In the genomic region with DNA sequence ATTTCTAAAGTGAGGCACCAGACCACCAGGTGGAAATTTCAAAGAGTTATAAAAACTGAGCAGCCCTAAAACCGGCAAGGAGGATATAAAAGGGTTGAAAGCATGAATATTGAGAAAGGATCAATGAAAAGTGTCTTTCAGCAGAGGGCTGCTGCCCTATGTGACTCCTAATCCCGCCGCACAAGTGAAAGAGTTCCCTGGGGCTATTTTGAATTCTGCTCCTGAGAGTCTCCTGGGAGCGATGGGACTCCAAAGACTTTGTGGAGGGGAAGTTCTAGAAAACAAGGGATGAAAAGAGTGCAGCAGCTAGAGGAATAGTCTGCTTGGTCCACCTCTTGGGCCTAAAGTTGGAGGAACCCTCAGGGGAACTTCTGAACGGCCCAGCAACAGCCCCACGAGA, we compare ENCODE assay signal across 17 cellular contexts.
DNase-seq lines count a peak whose midpoint lies in the region; ATAC-seq, FAIRE-seq and TF ChIP-seq lines count a peak whose summit lies in the region.
"Had no signal": no experiment of that assay in that cellular context is flagged by ENCODE, and none has a peak within 500 bp of the region (broad histone marks: within the 10 kb centered on the region; RNA-seq: fewer than 3 reads in every experiment).

No MANE protein-coding gene starts in this region.

- POLR2A ChIA-PET in PC-9 (lab: Charles Lee; ENCODE audit: unreplicated experiment), result interaction anchor here (0.6 kb wide), 1 partner anchor 1113 kb away, joined by 3 read pairs; no protein-coding TSS in a partner anchor
- POLR2A ChIA-PET in activated CD4-positive, alpha-beta memory T cell treated with anti-CD3 and anti-CD28 coated beads, Interleukin-2, amount 10 ng/mL, durations not matched to agents 7 days and 5 days (lab: Charles Lee), result no interaction called here

- H3K36me3 ChIP-seq in PC-9 (ENCODE audit: low read depth) (no peaks in the 10 kb centered on the region), iPS-18a (ENCODE audit: control insufficient read depth, low read depth, low read length) (no peaks in the 10 kb centered on the region), neuronal stem cell (replicated peaks in 1 of 2; ENCODE audit: control insufficient read depth in 2 of 2, insufficient read depth in 2 of 2, low read length in 2 of 2) (no peaks in the 10 kb centered on the region)

- H3T11ph ChIP-seq in H9 (ENCODE audit: low read length), result no peak overlapping the region

- H3K9me3 Mint-ChIP-seq in H9 (no peaks in the 10 kb centered on the region; a peak in 1 of 5 replicates), CD14-positive monocyte (peaks cover 0 to 4% (median 0%) of the 10 kb centered on the region in 7 donors)
- no peaks in the 10 kb centered on the region for H3K9me3 Mint-ChIP-seq in activated CD4-positive, alpha-beta memory T cell treated with anti-CD3 and anti-CD28 coated beads, Interleukin-2, amount 10 ng/mL, durations not matched to agents 7 days and 5 days
- H3K9me3 Mint-ChIP-seq: CD4-positive, alpha-beta memory T cell had no signal

- H3K27ac Mint-ChIP-seq in H9 (peak overlapping the region; percentile 87 to 97 (median 95)), CD14-positive monocyte (no peak overlapping the region)
- no peak overlapping the region for H3K27ac Mint-ChIP-seq in activated CD4-positive, alpha-beta memory T cell treated with anti-CD3 and anti-CD28 coated beads, Interleukin-2, amount 10 ng/mL, durations not matched to agents 7 days and 5 days
- H3K27ac Mint-ChIP-seq: B cell; CD4-positive, alpha-beta memory T cell had no signal

- no peak overlapping the region for H3K4me3 Mint-ChIP-seq in H9
- no peak overlapping the region for H3K4me3 Mint-ChIP-seq in CD14-positive monocyte
- no peak overlapping the region for H3K4me3 Mint-ChIP-seq in activated CD4-positive, alpha-beta memory T cell treated with anti-CD3 and anti-CD28 coated beads, Interleukin-2, amount 10 ng/mL, durations not matched to agents 7 days and 5 days
- H3K4me3 Mint-ChIP-seq: B cell; CD4-positive, alpha-beta memory T cell had no signal

- H3K4me2 ChIP-seq in H9 (ENCODE audit: insufficient read depth, insufficient read length, low read length) (no peak overlapping the region), PC-9 (no peak overlapping the region), neuronal stem cell (ENCODE audit: insufficient read depth, low read length, poor library complexity, severe bottlenecking) (no peak overlapping the region)

- no TSS peak for BruUV-seq in PC-9 (replicated peaks; lab: Mats Ljungman, UMichigan)

- no peaks in the 10 kb centered on the region for H3K27me3 Mint-ChIP-seq in H9 (ENCODE audit: low read depth)
- H3K27me3 Mint-ChIP-seq in CD14-positive monocyte (ENCODE audit: low read depth in 3 of 3), result peaks cover 16 to 44% (median 19%) of the 10 kb centered on the region in 3 donors
- H3K27me3 Mint-ChIP-seq in activated CD4-positive, alpha-beta memory T cell treated with anti-CD3 and anti-CD28 coated beads, Interleukin-2, amount 10 ng/mL, durations not matched to agents 7 days and 5 days, result peaks cover 16% of the 10 kb centered on the region

- no peak overlapping the region for H3K14ac ChIP-seq in H9 (ENCODE audit: insufficient read depth, low read length)
- H3K14ac ChIP-seq in neuronal stem cell (ENCODE audit: low read length), result no peak overlapping the region

- H2AFZ ChIP-seq in H9 (ENCODE audit: low read length) (no peak overlapping the region), PC-9 (0 out of 2 replicates have a peak overlapping the region, but pooled peaks have one; percentile 3), neuronal stem cell (ENCODE audit: low read length) (peak overlapping the region; percentile 45)

- no peak for ATAC-seq in GM18861 (IDR thresholded peaks at IDR 0.05; ENCODE audit: unreplicated experiment)
- ATAC-seq: HepG2 had no signal

- no peaks in the 10 kb centered on the region for H3K79me1 ChIP-seq in H9 (ENCODE audit: insufficient read depth, low read depth, low read length, poor library complexity, severe bottlenecking)
- no peaks in the 10 kb centered on the region for H3K79me1 ChIP-seq in neuronal stem cell (ENCODE audit: low read depth, low read length)

- no peaks in the 10 kb centered on the region for H3K9me2 ChIP-seq in PC-9 (ENCODE audit: insufficient read depth)

- H2BK15ac ChIP-seq in H9 (ENCODE audit: low read depth, low read length) (no peak overlapping the region), neuronal stem cell (ENCODE audit: low read length) (no peak overlapping the region)

- H3K18ac ChIP-seq in H9 (ENCODE audit: insufficient read length, low read depth, low read length) (no peak overlapping the region), neuronal stem cell (ENCODE audit: low read length) (peak overlapping the region; percentile 24)

- H3K36me3 Mint-ChIP-seq in H9 (ENCODE audit: insufficient read depth in 1 of 3, low read depth in 3 of 3) (no peaks in the 10 kb centered on the region; a peak in 1 of 7 replicates), CD14-positive monocyte (no peaks in the 10 kb centered on the region)
- no peaks in the 10 kb centered on the region for H3K36me3 Mint-ChIP-seq in activated CD4-positive, alpha-beta memory T cell treated with anti-CD3 and anti-CD28 coated beads, Interleukin-2, amount 10 ng/mL, durations not matched to agents 7 days and 5 days (ENCODE audit: low read depth)
- H3K36me3 Mint-ChIP-seq: CD4-positive, alpha-beta memory T cell had no signal

- H3K4me1 Mint-ChIP-seq in H9 (peaks cover 65 to 66% of the 10 kb centered on the region in 2 experiments), CD14-positive monocyte (no peaks in the 10 kb centered on the region)
- no peaks in the 10 kb centered on the region for H3K4me1 Mint-ChIP-seq in activated CD4-positive, alpha-beta memory T cell treated with anti-CD3 and anti-CD28 coated beads, Interleukin-2, amount 10 ng/mL, durations not matched to agents 7 days and 5 days
- H3K4me1 Mint-ChIP-seq: B cell; CD4-positive, alpha-beta memory T cell had no signal

- no peak overlapping the region for H3K9ac ChIP-seq in H9 (ENCODE audit: extremely low read depth, insufficient read length, low read length)
- peak overlapping the region; percentile 21 for H3K9ac ChIP-seq in iPS-18a (ENCODE audit: low read length)
- H3K9ac ChIP-seq in neuronal stem cell (ENCODE audit: low read depth, low read length, poor library complexity), result no peak overlapping the region

- no CpG with 5 or more reads among the region's 6 CpGs for WGBS in H9 (ENCODE audit: extremely low coverage, insufficient read length, low lambda C conversion rate)
- no CpG with 5 or more reads among the region's 6 CpGs for WGBS in neuronal stem cell (ENCODE audit: extremely low coverage in 2 of 2, insufficient read length in 2 of 2, insufficient replicate concordance in 1 of 2), 2 donors

- intact Hi-C loops in PC-9 (cut with micrococcal nuclease; ENCODE audit: unreplicated experiment) (loop anchor here (10.0 kb wide), 1 partner anchor 285 kb away; no protein-coding TSS in a partner anchor), CD14-positive monocyte (cut with micrococcal nuclease) (no loop called here)

- no peak for DNase-seq in H9
- no peak for DNase-seq in PC-9
- no peak for DNase-seq in neuronal stem cell (ENCODE audit: low spot score)
- DNase-seq in CD14-positive monocyte (ENCODE audit: low spot score), result no peak
- no peak for DNase-seq in H54 (ENCODE audit: insufficient read length, low spot score)
- no peak for DNase-seq in activated CD4-positive, alpha-beta memory T cell treated with anti-CD3 and anti-CD28 coated beads, Interleukin-2, amount 10 ng/mL, durations not matched to agents 7 days and 5 days
- DNase-seq: C1 segment of cervical spinal cord; CD4-positive, alpha-beta memory T cell; DMS79; H7 had no signal

- H3K56ac ChIP-seq in H9 (ENCODE audit: insufficient read length, low read depth, low read length), result no peak overlapping the region

- H3K27me3 ChIP-seq in H9 (ENCODE audit: insufficient read depth, low read length) (no peaks in the 10 kb centered on the region), PC-9 (ENCODE audit: insufficient read depth, low read depth) (peaks cover 7% of the 10 kb centered on the region; the same call in 1 of the 2 replicates), iPS-18a (ENCODE audit: control insufficient read depth, insufficient read depth, low read length) (no peaks in the 10 kb centered on the region), neuronal stem cell (ENCODE audit: control insufficient read depth in 3 of 3, insufficient read depth in 3 of 3, low read depth in 1 of 3, low read length in 3 of 3) (no peaks in the 10 kb centered on the region)

- no peak overlapping the region for H2BK20ac ChIP-seq in H9 (ENCODE audit: low read depth, low read length, poor library complexity, severe bottlenecking)

- TF ChIP-seq POLR2A in H54 (IDR thresholded peaks at IDR 0.05; ENCODE audit: low read depth, low read length), result no peak

- H4K5ac ChIP-seq in H9 (ENCODE audit: insufficient read length, low read depth, low read length), result no peak overlapping the region

- no peaks in the 10 kb centered on the region for H3F3A ChIP-seq in PC-9 (ENCODE audit: insufficient read depth, low read depth)

- no peak overlapping the region for H4K91ac ChIP-seq in H9 (ENCODE audit: insufficient read length, low read depth, low read length)
- H4K91ac ChIP-seq in neuronal stem cell (ENCODE audit: low read depth, low read length, poor library complexity), result no peak overlapping the region

- no peaks in the 10 kb centered on the region for H3K23me2 ChIP-seq in H9 (ENCODE audit: insufficient read length, low read depth, low read length, poor library complexity, severe bottlenecking)

- H2BK120ac ChIP-seq in H9 (ENCODE audit: low read depth, low read length, poor library complexity, severe bottlenecking), result no peak overlapping the region
- no peak overlapping the region for H2BK120ac ChIP-seq in neuronal stem cell (ENCODE audit: low read depth, low read length)

- H2BK5ac ChIP-seq in H9 (ENCODE audit: insufficient read length, low read length) (no peak overlapping the region), neuronal stem cell (ENCODE audit: low read length) (no peak overlapping the region)

- H3K4me3 ChIP-seq in PC-9, result no peak overlapping the region
- no peak overlapping the region for H3K4me3 ChIP-seq in iPS-18a (ENCODE audit: low read length)
- H3K4me3 ChIP-seq in neuronal stem cell (ENCODE audit: low read length in 2 of 2), result no peak overlapping the region

- no peaks in the 10 kb centered on the region for H3K79me2 ChIP-seq in H9 (ENCODE audit: insufficient read depth, low read length)
- no peaks in the 10 kb centered on the region for H3K79me2 ChIP-seq in PC-9 (ENCODE audit: low read depth)

- H3K9me3 ChIP-seq in H9 (ENCODE audit: control insufficient read depth, low read depth, low read length) (no peaks in the 10 kb centered on the region), PC-9 (ENCODE audit: insufficient read depth, low read depth) (no peaks in the 10 kb centered on the region), iPS-18a (ENCODE audit: control insufficient read depth, low read depth, low read length) (no peaks in the 10 kb centered on the region), neuronal stem cell (replicated peaks in 1 of 2; ENCODE audit: control insufficient read depth in 2 of 2, insufficient read depth in 1 of 2, low read depth in 1 of 2, low read length in 2 of 2) (no peaks in the 10 kb centered on the region)

- H3K27ac ChIP-seq in H9 (ENCODE audit: insufficient read length, low read depth, low read length) (no peak overlapping the region), PC-9 (no peak overlapping the region), iPS-18a (ENCODE audit: low read length) (no peak overlapping the region), neuronal stem cell (replicated peaks; ENCODE audit: low read length) (no peak overlapping the region)

- H3K4me1 ChIP-seq in H9 (ENCODE audit: insufficient read depth, low read length) (peaks cover 9% of the 10 kb centered on the region; the same call in 1 of the 2 replicates), PC-9 (replicated peaks; ENCODE audit: insufficient read depth) (no peaks in the 10 kb centered on the region), iPS-18a (ENCODE audit: control insufficient read depth, low read depth, low read length) (peaks cover 37% of the 10 kb centered on the region), neuronal stem cell (ENCODE audit: control insufficient read depth in 2 of 2, insufficient read depth in 1 of 2, low read depth in 1 of 2, low read length in 2 of 2) (peaks cover 0 to 8% of the 10 kb centered on the region in 2 donors)

- FAIRE-seq in H54 (lab: Jason Lieb, UNC), result no peak
- FAIRE-seq: A204.1, G401.6, GM12892, HepG2 had no signal

- CTCF ChIA-PET in PC-9 (lab: Charles Lee), result no interaction called here
- CTCF ChIA-PET in activated CD4-positive, alpha-beta memory T cell treated with anti-CD3 and anti-CD28 coated beads, Interleukin-2, amount 10 ng/mL, durations not matched to agents 7 days and 5 days (lab: Charles Lee), result no interaction called here

- no peak overlapping the region for H4K8ac ChIP-seq in H9 (replicated peaks; ENCODE audit: insufficient read length, low read depth, low read length)
- H4K8ac ChIP-seq in neuronal stem cell (ENCODE audit: low read depth, low read length), result no peak overlapping the region

- H2BK12ac ChIP-seq in H9 (ENCODE audit: insufficient read length, low read depth, low read length), result no peak overlapping the region
- no peak overlapping the region for H2BK12ac ChIP-seq in neuronal stem cell (ENCODE audit: low read length)

- H3K4ac ChIP-seq in H9 (ENCODE audit: low read depth, low read length), result no peak overlapping the region
- H3K4ac ChIP-seq in neuronal stem cell (ENCODE audit: low read length), result no peak overlapping the region

- TF ChIP-seq CTCF in H9 (conservative IDR thresholded peaks at IDR 0.05) (no peak), PC-9 (conservative IDR thresholded peaks at IDR 0.05) (no peak), CD14-positive monocyte (IDR thresholded peaks at IDR 0.05) (no peak)

- H2AK5ac ChIP-seq in H9 (ENCODE audit: insufficient read length, low read length) (no peak overlapping the region), neuronal stem cell (ENCODE audit: low read depth, low read length) (no peak overlapping the region)

- H3K23ac ChIP-seq in H9 (ENCODE audit: insufficient read length, low read depth, low read length), result no peak overlapping the region
- no peak overlapping the region for H3K23ac ChIP-seq in neuronal stem cell (ENCODE audit: low read depth, low read length, poor library complexity)

- H4K20me1 ChIP-seq in H9 (ENCODE audit: control insufficient read depth, insufficient read depth, insufficient read length), result no peaks in the 10 kb centered on the region
- H4K20me1 ChIP-seq in PC-9 (ENCODE audit: insufficient read depth), result no peaks in the 10 kb centered on the region

Comparison
In these comparisons a context has a peak if more than half of its experiments do, and no peak if none do; other contexts are left out.
1. H3K27ac Mint-ChIP-seq: peak in H9 (3 of 3); none in CD14-positive monocyte (0 of 7) and activated CD4-positive, alpha-beta memory T cell treated with anti-CD3 and anti-CD28 coated beads, Interleukin-2, amount 10 ng/mL, durations not matched to agents 7 days and 5 days (single experiment).